ENCODE assay signal across 18 cellular contexts in the genomic region with DNA sequence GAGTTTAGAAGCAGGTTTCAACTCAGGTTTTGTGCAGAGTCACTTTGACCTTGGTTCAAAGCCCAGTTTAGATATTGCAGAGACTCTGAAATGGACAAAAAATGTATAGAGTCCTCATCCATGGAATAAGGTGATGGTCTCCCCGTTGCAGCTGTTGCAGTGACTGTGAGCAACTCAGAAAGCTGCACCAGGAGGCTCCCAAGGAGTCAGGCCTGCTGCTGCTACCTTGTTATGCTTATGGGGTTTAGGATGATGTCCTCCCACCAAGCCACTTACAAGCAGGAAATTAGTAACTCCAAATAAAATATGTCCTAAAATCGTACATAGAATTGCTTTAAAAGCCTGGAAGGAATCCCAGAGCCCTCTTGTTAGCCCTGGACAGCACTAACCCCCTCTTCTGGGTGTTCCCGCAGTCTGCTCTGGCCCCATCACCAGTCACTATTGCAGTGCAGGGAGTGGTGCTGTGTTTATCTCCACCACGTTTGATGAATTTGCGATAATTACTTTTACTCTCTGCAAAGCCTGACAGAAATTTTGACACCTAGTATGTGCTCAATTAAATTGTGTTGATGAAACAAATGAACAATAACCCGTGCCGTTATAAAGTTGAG.
"Had no signal": no experiment of that assay in that cellular context is flagged by ENCODE, and none has a peak within 500 bp of the region (broad histone marks: within the 10 kb centered on the region; RNA-seq: fewer than 3 reads in every experiment).

No MANE protein-coding gene starts in this region.

- H3K4me2 ChIP-seq: smooth muscle cell had no signal

- H3K27me3 Mint-ChIP-seq: memory B cell had no signal

- H3K36me3 ChIP-seq: left ventricle myocardium inferior, lower lobe of right lung, ovary had no signal

- DNase-seq: effector CD4-positive, alpha-beta T cell; immature natural killer cell; left cardiac atrium; left ventricle myocardium inferior; lower lobe of right lung; natural killer cell; nucleus accumbens; ovary; right cardiac atrium; stimulated activated CD4-positive, alpha-beta T cell treated with anti-CD3 and anti-CD28 coated beads, Interleukin-2, amount 100 ng/mL, for 48 hours; stimulated activated naive CD4-positive, alpha-beta T cell treated with Interleukin-2 at 50 U/mL for 16 hours; trophoblast cell had no signal

- H3K4me1 ChIP-seq: left ventricle myocardium inferior, lower lobe of right lung had no signal

- H3K36me3 Mint-ChIP-seq: immature natural killer cell, memory B cell, mesothelial cell of epicardium, natural killer cell had no signal

- H3K9me3 ChIP-seq: left ventricle myocardium inferior, lower lobe of right lung, ovary had no signal

- H3K27ac ChIP-seq: coronary artery, left ventricle myocardium inferior, lower lobe of right lung, ovary had no signal

- H3K4me3 Mint-ChIP-seq: immature natural killer cell, memory B cell, mesothelial cell of epicardium, natural killer cell, neural crest cell had no signal

- H3K9me3 Mint-ChIP-seq: mesothelial cell of epicardium had no signal

- H3K27me3 ChIP-seq: ovary had no signal

- H3K27ac Mint-ChIP-seq: immature natural killer cell, memory B cell, mesothelial cell of epicardium, natural killer cell had no signal

- H3K4me3 ChIP-seq: coronary artery, left ventricle myocardium inferior, lower lobe of right lung, ovary, smooth muscle cell had no signal

- ATAC-seq: esophagus mucosa, left cardiac atrium, lower lobe of right lung, natural killer cell, right cardiac atrium had no signal

- H3K4me1 Mint-ChIP-seq: immature natural killer cell, memory B cell, mesothelial cell of epicardium, natural killer cell, neural crest cell had no signal
